15 cellular contexts compared by ENCODE assay signal in the genomic region with DNA sequence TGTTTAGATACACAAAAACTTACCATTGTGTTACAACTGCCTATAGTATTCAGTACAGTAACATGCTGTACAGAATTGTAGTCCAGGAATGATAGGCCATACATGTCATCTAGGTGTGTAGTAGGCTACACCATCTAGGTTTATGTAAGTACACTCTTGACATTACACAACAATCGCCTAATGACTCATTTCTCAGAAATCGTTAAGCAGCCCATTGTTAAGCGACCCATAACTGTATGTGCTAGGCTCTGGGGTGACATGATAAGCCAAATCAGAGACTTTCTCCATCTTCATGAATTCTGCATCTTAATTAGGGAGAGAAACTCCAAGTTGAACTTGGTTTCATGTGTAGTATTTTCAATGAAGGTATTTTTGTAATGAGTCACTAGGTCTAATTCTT. TPM values are rescaled to one million over a fixed set of nuclear protein-coding genes. Genes with fewer than 3 reads are reported as not detected.
DNase-seq lines count a peak whose midpoint lies in the region; ATAC-seq, FAIRE-seq and TF ChIP-seq lines count a peak whose summit lies in the region.
"Had no signal": no experiment of that assay in that cellular context is flagged by ENCODE, and none has a peak within 500 bp of the region (broad histone marks: within the 10 kb centered on the region; RNA-seq: fewer than 3 reads in every experiment).

No MANE protein-coding gene starts in this region.

- H3K9ac ChIP-seq in GM12878 (ENCODE audit: control insufficient read depth, insufficient read depth, low read length): no peak overlapping the region

- peak; percentile 18 for DNase-seq in stimulated activated CD4-positive, alpha-beta T cell treated with anti-CD3 and anti-CD28 coated beads, Interleukin-4, amount 100 ng/mL, for 24 hours
- DNase-seq in stimulated activated CD4-positive, alpha-beta T cell treated with anti-CD3 and anti-CD28 coated beads, Interleukin-2, amount 100 ng/mL, for 48 hours: no peak
- peak; percentile 20 for DNase-seq in GM12878 (ENCODE audit: low read depth, low spot score)
- DNase-seq in activated CD8-positive, alpha-beta memory T cell treated with anti-CD3 and anti-CD28 coated beads for 24 hours: no peak
- no peak for DNase-seq in medulla oblongata (ENCODE audit: extremely low spot score)
- DNase-seq: C1 segment of cervical spinal cord, GDM1, NCI-H1092 treated with DMSO at 0.1 percent for 48 hours, NCI-H526, pancreas, Right ventricle myocardium superior had no signal

- H3K9me3 ChIP-seq in GM12878 (replicated peaks; ENCODE audit: control insufficient read depth, insufficient read depth, low read length): no peaks in the 10 kb centered on the region
- H3K9me3 ChIP-seq: pancreas had no signal

- H3K4me1 ChIP-seq in GM12878 (ENCODE audit: control insufficient read depth, insufficient read depth, low read length): peaks cover 5% of the 10 kb centered on the region

- WGBS in GM12878 (ENCODE audit: insufficient coverage, insufficient replicate concordance, low lambda C conversion rate, missing lambda C conversion rate): 20% methylated on average over 3 of the region's 3 CpGs

- in situ Hi-C loops in GM12878 (cut with MboI): no loop called here

- H3K4me3 ChIP-seq in GM12878: no peak overlapping the region
- H3K4me3 ChIP-seq: pancreas had no signal

- H2AFZ ChIP-seq in GM12878 (ENCODE audit: control insufficient read depth, low read depth, low read length): no peak overlapping the region

- peak; percentile 48 for ATAC-seq in HG03565 (IDR thresholded peaks at IDR 0.05; ENCODE audit: unreplicated experiment)
- peak; percentile 98 for ATAC-seq in GM12878
- ATAC-seq in HG03108 (IDR thresholded peaks at IDR 0.05; ENCODE audit: unreplicated experiment): no peak
- ATAC-seq in HG03354 (IDR thresholded peaks at IDR 0.05; ENCODE audit: poor library complexity, severe bottlenecking, unreplicated experiment): no peak
- ATAC-seq: pancreas had no signal

- POLR2A ChIA-PET in GM12878 (lab: Charles Lee): interaction anchor here (0.7 kb wide), 1 partner anchor 25 kb away, joined by 4 read pairs; no protein-coding TSS in a partner anchor

- no peak for FAIRE-seq in GM12878 (lab: Jason Lieb, UNC)
- FAIRE-seq: pancreas had no signal

- TF ChIP-seq EP300 in GM12878 (IDR thresholded peaks at IDR 0.05; ENCODE audit: borderline replicate concordance in 1 of 2, control insufficient read depth in 1 of 2, low read depth in 2 of 2, low read length in 2 of 2): 0 out of 4 replicates have a peak, but pooled peaks of 1 of the 2 experiments have one; percentile 10

- CTCF ChIA-PET in GM12878 (lab: Yijun Ruan, JAX): interaction anchor here (1.5 kb wide), 1 partner anchor 11 kb away, joined by 4 read pairs; no protein-coding TSS in a partner anchor

- no peak for TF ChIP-seq POLR2A in GM12878 (IDR thresholded peaks at IDR 0.05; ENCODE audit: low read depth, low read length)

- H4K20me1 ChIP-seq in GM12878 (ENCODE audit: control insufficient read depth, insufficient read depth): no peaks in the 10 kb centered on the region

- RAD21 ChIA-PET in GM12878 (lab: Charles Lee; ENCODE audit: unreplicated experiment): interaction anchor here (0.6 to 1.2 kb wide), 2 partner anchors 11 to 16 kb away, joined by 3 to 6 read pairs; no protein-coding TSS in a partner anchor

- peaks cover 40% of the 10 kb centered on the region for H3K79me2 ChIP-seq in GM12878 (ENCODE audit: control insufficient read depth, insufficient read depth, low read length)

- no peak overlapping the region for H3K4me2 ChIP-seq in GM12878 (ENCODE audit: control insufficient read depth, insufficient read depth)

- no peak for TF ChIP-seq CTCF in GM12878 (IDR thresholded peaks at IDR 0.05 in 2 of 3, conservative IDR thresholded peaks at IDR 0.05 in 1 of 3; ENCODE audit: control insufficient read depth in 2 of 3, extremely low read depth in 1 of 3, insufficient read depth in 1 of 3, low read depth in 3 of 3, low read length in 3 of 3)

- H3K27ac ChIP-seq in GM12878 (ENCODE audit: control insufficient read depth, insufficient read depth): no peak overlapping the region
- H3K27ac ChIP-seq: pancreas, VCaP had no signal

- H3K36me3 ChIP-seq in GM12878 (ENCODE audit: control insufficient read depth in 2 of 2, insufficient read depth in 2 of 2, low read length in 1 of 2): peaks cover 13 to 15% of the 10 kb centered on the region in 2 experiments; a peak in 3 of 4 replicates

- TF ChIP-seq RAD21 in GM12878 (IDR thresholded peaks at IDR 0.05; ENCODE audit: insufficient read depth, low read depth, low read length): no peak

- intact Hi-C loops in GM12878 (cut with micrococcal nuclease; ENCODE audit: unreplicated experiment): no loop called here

- SMC1A ChIA-PET in GM12878 (lab: Charles Lee; ENCODE audit: uncharacterized antibody, unreplicated experiment): interaction anchor here (3.2 kb wide), 1 partner anchor 10 kb away, joined by 14 read pairs; no protein-coding TSS in a partner anchor

- H3K27me3 ChIP-seq in GM12878 (replicated peaks in 1 of 2; ENCODE audit: control insufficient read depth in 2 of 2, insufficient read depth in 2 of 2, low read length in 1 of 2): no peaks in the 10 kb centered on the region
- H3K27me3 ChIP-seq: pancreas had no signal

- no TSS peak for BruUV-seq in GM12878 (replicated peaks; lab: Mats Ljungman, UMichigan)

TF ChIP-seq in GM12878, 131 proteins besides CTCF, POLR2A, EP300 and RAD21 (continues in another document):
- TF ChIP-seq RB1 (IDR thresholded peaks at IDR 0.05; ENCODE audit: borderline replicate concordance) (no peak), IKZF1 (conservative IDR thresholded peaks at IDR 0.05) (0 out of 2 replicates have a peak, but pooled peaks have one; percentile 21), BMI1 (IDR thresholded peaks at IDR 0.05; ENCODE audit: borderline replicate concordance) (no peak)
- TF ChIP-seq, protein P1, sequence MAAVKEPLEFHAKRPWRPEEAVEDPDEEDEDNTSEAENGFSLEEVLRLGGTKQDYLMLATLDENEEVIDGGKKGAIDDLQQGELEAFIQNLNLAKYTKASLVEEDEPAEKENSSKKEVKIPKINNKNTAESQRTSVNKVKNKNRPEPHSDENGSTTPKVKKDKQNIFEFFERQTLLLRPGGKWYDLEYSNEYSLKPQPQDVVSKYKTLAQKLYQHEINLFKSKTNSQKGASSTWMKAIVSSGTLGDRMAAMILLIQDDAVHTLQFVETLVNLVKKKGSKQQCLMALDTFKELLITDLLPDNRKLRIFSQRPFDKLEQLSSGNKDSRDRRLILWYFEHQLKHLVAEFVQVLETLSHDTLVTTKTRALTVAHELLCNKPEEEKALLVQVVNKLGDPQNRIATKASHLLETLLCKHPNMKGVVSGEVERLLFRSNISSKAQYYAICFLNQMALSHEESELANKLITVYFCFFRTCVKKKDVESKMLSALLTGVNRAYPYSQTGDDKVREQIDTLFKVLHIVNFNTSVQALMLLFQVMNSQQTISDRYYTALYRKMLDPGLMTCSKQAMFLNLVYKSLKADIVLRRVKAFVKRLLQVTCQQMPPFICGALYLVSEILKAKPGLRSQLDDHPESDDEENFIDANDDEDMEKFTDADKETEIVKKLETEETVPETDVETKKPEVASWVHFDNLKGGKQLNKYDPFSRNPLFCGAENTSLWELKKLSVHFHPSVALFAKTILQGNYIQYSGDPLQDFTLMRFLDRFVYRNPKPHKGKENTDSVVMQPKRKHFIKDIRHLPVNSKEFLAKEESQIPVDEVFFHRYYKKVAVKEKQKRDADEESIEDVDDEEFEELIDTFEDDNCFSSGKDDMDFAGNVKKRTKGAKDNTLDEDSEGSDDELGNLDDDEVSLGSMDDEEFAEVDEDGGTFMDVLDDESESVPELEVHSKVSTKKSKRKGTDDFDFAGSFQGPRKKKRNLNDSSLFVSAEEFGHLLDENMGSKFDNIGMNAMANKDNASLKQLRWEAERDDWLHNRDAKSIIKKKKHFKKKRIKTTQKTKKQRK (IDR thresholded peaks at IDR 0.05; ENCODE audit: low read depth, low read length): no peak

RNA-seq across cellular contexts. Expression of a gene that starts 17.2 kb away (rescaled TPM):
- total RNA-seq in GM12878 (2013; cell fraction: nucleolus; rRNA removed): 38.4 and 42.0 TPM in 2 replicates
- total RNA-seq in GM12878 (2014; rRNA removed): 9.3 and 9.9 TPM in 2 replicates
- total RNA-seq in GM12878 (2014; rRNA removed; fragmentation: Illumina TruSeq; extraction: Trizol): 8.9 and 9.9 TPM in 2 replicates
- total RNA-seq in GM12878 (2021): 18.9 and 19.4 TPM in 2 replicates
- 3.8 TPM for polyA plus RNA-seq in GM12878 (2011; ENCODE audit: low read depth)
- polyA plus RNA-seq in GM12878 (2011; rRNA removed): 6.2 and 9.2 TPM in 2 replicates
- 12.8 and 13.0 TPM in 2 replicates for polyA plus RNA-seq in GM12878 (2011; cell fraction: cytosol; rRNA removed)
- polyA plus RNA-seq in GM12878 (2011; cell fraction: nucleus; rRNA removed): 11.3 and 11.6 TPM in 2 replicates
- polyA plus RNA-seq in GM12878 (2012): 6.7 and 7.6 TPM in 2 replicates
- polyA plus RNA-seq in GM12878 (2014; fragmentation: Illumina TruSeq; extraction: Trizol): 7.9 and 11.4 TPM in 2 replicates
- polyA plus RNA-seq in GM12878 (2014; fragmentation: Nextera tagmentation; extraction: Ambion mirVana): 1 to 10 TPM; 2.9 to 3.7 TPM
- polyA plus RNA-seq in GM12878 (2014; rRNA removed): 13.6 and 13.7 TPM in 2 replicates
- 1 to 10 TPM; 8.6 to 9.4 TPM for polyA plus RNA-seq in GM12878 (2016; fragmentation: Nextera tagmentation; extraction: Ambion mirVana)
- polyA minus RNA-seq in GM12878 (2011; rRNA and poly(A)+ RNA removed): 11.6 and 16.1 TPM in 2 replicates
- polyA minus RNA-seq in GM12878 (2011; cell fraction: cytosol; rRNA and poly(A)+ RNA removed): 4.9 and 6.0 TPM in 2 replicates
- polyA minus RNA-seq in GM12878 (2011; cell fraction: nucleus; rRNA and poly(A)+ RNA removed): 7.3 and 13.6 TPM in 2 replicates

Comparison
In these comparisons a context has a peak if more than half of its experiments do, and no peak if none do; other contexts are left out.
1. DNase-seq: peak in stimulated activated CD4-positive, alpha-beta T cell treated with anti-CD3 and anti-CD28 coated beads, Interleukin-4, amount 100 ng/mL, for 24 hours (single experiment) and GM12878 (single experiment); none in stimulated activated CD4-positive, alpha-beta T cell treated with anti-CD3 and anti-CD28 coated beads, Interleukin-2, amount 100 ng/mL, for 48 hours (0 of 2), activated CD8-positive, alpha-beta memory T cell treated with anti-CD3 and anti-CD28 coated beads for 24 hours (single experiment) and medulla oblongata (single experiment).
2. ATAC-seq: peak in HG03565 (single experiment) and GM12878 (single experiment); none in HG03108 (single experiment) and HG03354 (single experiment).